Comparison of ENCODE assay signal across 20 cellular contexts in the genomic region with DNA sequence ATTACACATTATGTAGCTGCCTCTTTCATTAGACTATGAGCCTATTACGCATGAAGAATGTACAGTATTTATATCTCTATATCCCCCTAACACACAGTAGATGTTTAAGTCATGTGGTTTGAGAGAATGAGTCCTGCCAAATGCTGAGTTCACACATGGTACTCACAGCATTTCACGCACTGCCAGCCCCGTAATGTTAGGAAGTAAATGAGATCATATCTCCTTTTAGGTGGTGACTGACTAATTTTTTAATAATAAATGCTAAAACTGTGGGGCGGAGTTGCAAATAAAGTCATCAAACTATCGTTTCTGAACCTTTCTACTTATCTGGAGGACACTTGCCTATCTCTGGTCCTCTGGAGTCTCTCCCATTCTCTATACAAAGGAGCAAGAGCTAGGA.
"Had no signal": no experiment of that assay in that cellular context is flagged by ENCODE, and none has a peak within 500 bp of the region (broad histone marks: within the 10 kb centered on the region; RNA-seq: fewer than 3 reads in every experiment).

No MANE protein-coding gene starts in this region.

- H3K27ac ChIP-seq: esophagus muscularis mucosa, hepatocyte, lower lobe of right lung, right atrium auricular region, skin epidermis, thoracic aorta, upper lobe of left lung had no signal

- H3K4me1 ChIP-seq: esophagus muscularis mucosa, lower lobe of right lung, right atrium auricular region, upper lobe of left lung had no signal

- H3K9me3 ChIP-seq: esophagus muscularis mucosa, lower lobe of right lung, right atrium auricular region, thoracic aorta, upper lobe of left lung had no signal

- DNase-seq: activated CD4-positive, alpha-beta T cell treated with anti-CD3 and anti-CD28 coated beads for 36 hours; activated CD4-positive, alpha-beta T cell treated with anti-CD3 and anti-CD28 coated beads, Interleukin-2, amount 50 U/mL, for 48 hours; activated gamma-delta T cell treated with Interleukin-2 at 50 U/mL for 16 hours; activated naive CD8-positive, alpha-beta T cell treated with anti-CD3 and anti-CD28 coated beads for 36 hours; activated T-cell treated with anti-CD3 and anti-CD28 coated beads for 4 hours; amygdala; cerebellar nuclear complex; effector CD4-positive, alpha-beta T cell; lower lobe of right lung; nucleus accumbens; stimulated activated CD4-positive, alpha-beta T cell treated with anti-CD3 and anti-CD28 coated beads, Interleukin-4, amount 100 ng/mL, for 1 hour; stimulated activated naive CD8-positive, alpha-beta T cell treated with anti-CD3 and anti-CD28 coated beads, Interleukin-15, amount 100 ng/mL, for 72 hours; upper lobe of left lung had no signal

- ATAC-seq: activated CD4-positive, alpha-beta T cell treated with anti-CD3 and anti-CD28 coated beads for 36 hours; lower lobe of right lung; natural killer cell treated with Interleukin-12 subunit alpha and Interleukin-12 subunit beta and Interleukin-15 and Interleukin-18, amount 100 ng/mL, for 72 hours; stimulated activated naive CD8-positive, alpha-beta T cell treated with anti-CD3 and anti-CD28 coated beads, Interleukin-15, amount 100 ng/mL, for 72 hours; WTC11 had no signal

- H3K27me3 ChIP-seq: esophagus muscularis mucosa, hepatocyte, right atrium auricular region, upper lobe of left lung had no signal

- H3K36me3 ChIP-seq: esophagus muscularis mucosa, lower lobe of right lung, right atrium auricular region, thoracic aorta, upper lobe of left lung had no signal

- H3K4me3 ChIP-seq: esophagus muscularis mucosa, hepatocyte, lower lobe of right lung, right atrium auricular region, skin epidermis, thoracic aorta, upper lobe of left lung had no signal
